2 cellular contexts compared by ENCODE assay signal in the genomic region with DNA sequence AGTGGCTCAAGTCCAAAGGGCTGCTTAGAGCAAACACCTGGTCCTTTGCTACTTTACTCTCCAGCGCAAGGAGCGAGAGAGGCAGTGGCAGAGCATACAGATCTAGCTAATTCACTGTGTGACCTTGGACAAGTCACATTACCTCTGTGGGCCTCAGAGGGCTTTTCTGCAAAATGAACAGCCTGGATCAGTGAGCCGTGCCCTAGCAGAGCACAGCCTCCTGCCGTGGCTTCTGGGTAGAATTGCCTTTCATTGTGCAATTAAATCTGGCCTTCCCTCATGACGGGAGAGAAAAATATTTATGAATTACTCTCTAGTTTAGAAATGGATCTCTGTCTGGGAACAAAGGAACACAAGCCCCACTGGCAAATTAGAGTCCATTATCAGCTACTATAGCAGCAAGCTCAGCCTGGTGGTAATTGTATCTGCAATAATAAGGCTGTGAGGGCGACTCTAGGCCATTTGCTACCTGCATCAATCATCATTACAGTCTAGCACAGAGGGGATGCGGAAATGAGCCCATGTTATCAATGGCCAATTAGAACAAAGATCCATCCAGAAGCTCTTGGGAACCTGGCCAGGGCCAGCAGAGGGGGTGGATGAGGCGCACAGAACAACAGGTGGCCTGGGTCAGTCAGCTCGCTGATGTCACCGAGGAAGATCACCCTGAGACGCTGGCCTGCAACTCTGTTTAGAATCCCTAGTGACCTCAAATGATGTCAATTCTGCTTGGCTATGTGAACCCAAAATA.
TF ChIP-seq lines count a peak whose summit lies in the region.

No MANE protein-coding gene starts in this region.

TF ChIP-seq in GM23338, 12 proteins besides CTCF, POLR2A, EP300 and RAD21:
- TF ChIP-seq ZNF331 (CRISPR knock-in tag; IDR thresholded peaks at IDR 0.05; ENCODE audit: low read depth) (no peak), CREB1 (CRISPR knock-in tag; IDR thresholded peaks at IDR 0.05; ENCODE audit: low read depth) (no peak), NANOG (IDR thresholded peaks at IDR 0.05; ENCODE audit: borderline replicate concordance) (no peak), EZH2 (IDR thresholded peaks at IDR 0.05; ENCODE audit: low read depth, unreplicated experiment) (no peak), JUNB (IDR thresholded peaks at IDR 0.05; ENCODE audit: unreplicated experiment) (no peak), EZH2phosphoT487 (IDR thresholded peaks at IDR 0.05; ENCODE audit: unreplicated experiment) (no peak)
- TF ChIP-seq, protein P1, sequence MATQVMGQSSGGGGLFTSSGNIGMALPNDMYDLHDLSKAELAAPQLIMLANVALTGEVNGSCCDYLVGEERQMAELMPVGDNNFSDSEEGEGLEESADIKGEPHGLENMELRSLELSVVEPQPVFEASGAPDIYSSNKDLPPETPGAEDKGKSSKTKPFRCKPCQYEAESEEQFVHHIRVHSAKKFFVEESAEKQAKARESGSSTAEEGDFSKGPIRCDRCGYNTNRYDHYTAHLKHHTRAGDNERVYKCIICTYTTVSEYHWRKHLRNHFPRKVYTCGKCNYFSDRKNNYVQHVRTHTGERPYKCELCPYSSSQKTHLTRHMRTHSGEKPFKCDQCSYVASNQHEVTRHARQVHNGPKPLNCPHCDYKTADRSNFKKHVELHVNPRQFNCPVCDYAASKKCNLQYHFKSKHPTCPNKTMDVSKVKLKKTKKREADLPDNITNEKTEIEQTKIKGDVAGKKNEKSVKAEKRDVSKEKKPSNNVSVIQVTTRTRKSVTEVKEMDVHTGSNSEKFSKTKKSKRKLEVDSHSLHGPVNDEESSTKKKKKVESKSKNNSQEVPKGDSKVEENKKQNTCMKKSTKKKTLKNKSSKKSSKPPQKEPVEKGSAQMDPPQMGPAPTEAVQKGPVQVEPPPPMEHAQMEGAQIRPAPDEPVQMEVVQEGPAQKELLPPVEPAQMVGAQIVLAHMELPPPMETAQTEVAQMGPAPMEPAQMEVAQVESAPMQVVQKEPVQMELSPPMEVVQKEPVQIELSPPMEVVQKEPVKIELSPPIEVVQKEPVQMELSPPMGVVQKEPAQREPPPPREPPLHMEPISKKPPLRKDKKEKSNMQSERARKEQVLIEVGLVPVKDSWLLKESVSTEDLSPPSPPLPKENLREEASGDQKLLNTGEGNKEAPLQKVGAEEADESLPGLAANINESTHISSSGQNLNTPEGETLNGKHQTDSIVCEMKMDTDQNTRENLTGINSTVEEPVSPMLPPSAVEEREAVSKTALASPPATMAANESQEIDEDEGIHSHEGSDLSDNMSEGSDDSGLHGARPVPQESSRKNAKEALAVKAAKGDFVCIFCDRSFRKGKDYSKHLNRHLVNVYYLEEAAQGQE (IDR thresholded peaks at IDR 0.05; ENCODE audit: unreplicated experiment): no peak
- TF ChIP-seq, protein P2, sequence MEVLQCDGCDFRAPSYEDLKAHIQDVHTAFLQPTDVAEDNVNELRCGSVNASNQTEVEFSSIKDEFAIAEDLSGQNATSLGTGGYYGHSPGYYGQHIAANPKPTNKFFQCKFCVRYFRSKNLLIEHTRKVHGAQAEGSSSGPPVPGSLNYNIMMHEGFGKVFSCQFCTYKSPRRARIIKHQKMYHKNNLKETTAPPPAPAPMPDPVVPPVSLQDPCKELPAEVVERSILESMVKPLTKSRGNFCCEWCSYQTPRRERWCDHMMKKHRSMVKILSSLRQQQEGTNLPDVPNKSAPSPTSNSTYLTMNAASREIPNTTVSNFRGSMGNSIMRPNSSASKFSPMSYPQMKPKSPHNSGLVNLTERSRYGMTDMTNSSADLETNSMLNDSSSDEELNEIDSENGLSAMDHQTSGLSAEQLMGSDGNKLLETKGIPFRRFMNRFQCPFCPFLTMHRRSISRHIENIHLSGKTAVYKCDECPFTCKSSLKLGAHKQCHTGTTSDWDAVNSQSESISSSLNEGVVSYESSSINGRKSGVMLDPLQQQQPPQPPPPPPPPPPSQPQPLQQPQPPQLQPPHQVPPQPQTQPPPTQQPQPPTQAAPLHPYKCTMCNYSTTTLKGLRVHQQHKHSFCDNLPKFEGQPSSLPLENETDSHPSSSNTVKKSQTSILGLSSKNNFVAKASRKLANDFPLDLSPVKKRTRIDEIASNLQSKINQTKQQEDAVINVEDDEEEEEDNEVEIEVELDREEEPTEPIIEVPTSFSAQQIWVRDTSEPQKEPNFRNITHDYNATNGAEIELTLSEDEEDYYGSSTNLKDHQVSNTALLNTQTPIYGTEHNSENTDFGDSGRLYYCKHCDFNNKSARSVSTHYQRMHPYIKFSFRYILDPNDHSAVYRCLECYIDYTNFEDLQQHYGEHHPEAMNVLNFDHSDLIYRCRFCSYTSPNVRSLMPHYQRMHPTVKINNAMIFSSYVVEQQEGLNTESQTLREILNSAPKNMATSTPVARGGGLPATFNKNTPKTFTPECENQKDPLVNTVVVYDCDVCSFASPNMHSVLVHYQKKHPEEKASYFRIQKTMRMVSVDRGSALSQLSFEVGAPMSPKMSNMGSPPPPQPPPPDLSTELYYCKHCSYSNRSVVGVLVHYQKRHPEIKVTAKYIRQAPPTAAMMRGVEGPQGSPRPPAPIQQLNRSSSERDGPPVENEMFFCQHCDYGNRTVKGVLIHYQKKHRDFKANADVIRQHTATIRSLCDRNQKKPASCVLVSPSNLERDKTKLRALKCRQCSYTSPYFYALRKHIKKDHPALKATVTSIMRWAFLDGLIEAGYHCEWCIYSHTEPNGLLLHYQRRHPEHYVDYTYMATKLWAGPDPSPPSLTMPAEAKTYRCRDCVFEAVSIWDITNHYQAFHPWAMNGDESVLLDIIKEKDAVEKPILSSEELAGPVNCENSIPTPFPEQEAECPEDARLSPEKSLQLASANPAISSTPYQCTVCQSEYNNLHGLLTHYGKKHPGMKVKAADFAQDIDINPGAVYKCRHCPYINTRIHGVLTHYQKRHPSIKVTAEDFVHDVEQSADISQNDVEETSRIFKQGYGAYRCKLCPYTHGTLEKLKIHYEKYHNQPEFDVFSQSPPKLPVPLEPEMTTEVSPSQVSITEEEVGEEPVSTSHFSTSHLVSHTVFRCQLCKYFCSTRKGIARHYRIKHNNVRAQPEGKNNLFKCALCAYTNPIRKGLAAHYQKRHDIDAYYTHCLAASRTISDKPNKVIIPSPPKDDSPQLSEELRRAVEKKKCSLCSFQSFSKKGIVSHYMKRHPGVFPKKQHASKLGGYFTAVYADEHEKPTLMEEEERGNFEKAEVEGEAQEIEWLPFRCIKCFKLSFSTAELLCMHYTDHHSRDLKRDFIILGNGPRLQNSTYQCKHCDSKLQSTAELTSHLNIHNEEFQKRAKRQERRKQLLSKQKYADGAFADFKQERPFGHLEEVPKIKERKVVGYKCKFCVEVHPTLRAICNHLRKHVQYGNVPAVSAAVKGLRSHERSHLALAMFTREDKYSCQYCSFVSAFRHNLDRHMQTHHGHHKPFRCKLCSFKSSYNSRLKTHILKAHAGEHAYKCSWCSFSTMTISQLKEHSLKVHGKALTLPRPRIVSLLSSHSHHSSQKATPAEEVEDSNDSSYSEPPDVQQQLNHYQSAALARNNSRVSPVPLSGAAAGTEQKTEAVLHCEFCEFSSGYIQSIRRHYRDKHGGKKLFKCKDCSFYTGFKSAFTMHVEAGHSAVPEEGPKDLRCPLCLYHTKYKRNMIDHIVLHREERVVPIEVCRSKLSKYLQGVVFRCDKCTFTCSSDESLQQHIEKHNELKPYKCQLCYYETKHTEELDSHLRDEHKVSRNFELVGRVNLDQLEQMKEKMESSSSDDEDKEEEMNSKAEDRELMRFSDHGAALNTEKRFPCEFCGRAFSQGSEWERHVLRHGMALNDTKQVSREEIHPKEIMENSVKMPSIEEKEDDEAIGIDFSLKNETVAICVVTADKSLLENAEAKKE (CRISPR knock-in tag; IDR thresholded peaks at IDR 0.05): no peak

TF ChIP-seq in H1, 55 proteins besides CTCF, POLR2A, EP300 and RAD21 (continued from another document):
- TF ChIP-seq MAFK (IDR thresholded peaks at IDR 0.05; ENCODE audit: low read depth, low read length) (no peak), SP4 (IDR thresholded peaks at IDR 0.05; ENCODE audit: low read length) (no peak), HDAC2 (IDR thresholded peaks at IDR 0.05; ENCODE audit: borderline replicate concordance in 1 of 2, low read depth in 2 of 2, low read length in 2 of 2) (no peak), SIN3A (conservative IDR thresholded peaks at IDR 0.05 in 1 of 2, IDR thresholded peaks at IDR 0.05 in 1 of 2; ENCODE audit: low read depth in 1 of 2, low read length in 2 of 2) (no peak), BRCA1 (IDR thresholded peaks at IDR 0.05; ENCODE audit: low read depth, low read length) (no peak), SIX5 (IDR thresholded peaks at IDR 0.05; ENCODE audit: low read depth, low read length) (no peak), TCF12 (IDR thresholded peaks at IDR 0.05; ENCODE audit: low read depth, low read length) (no peak), NANOG (IDR thresholded peaks at IDR 0.05; ENCODE audit: insufficient read depth, low read depth, low read length, poor library complexity, severe bottlenecking) (no peak), RFX5 (IDR thresholded peaks at IDR 0.05; ENCODE audit: borderline replicate concordance, low read depth, low read length) (no peak), RBBP5 (IDR thresholded peaks at IDR 0.05; ENCODE audit: borderline replicate concordance, low read depth, low read length) (no peak), POLR2AphosphoS5 (IDR thresholded peaks at IDR 0.05; ENCODE audit: low read depth, low read length) (no peak), POU5F1 (IDR thresholded peaks at IDR 0.05; ENCODE audit: low read depth, low read length) (no peak), PHF8 (conservative IDR thresholded peaks at IDR 0.05; ENCODE audit: low read depth, low read length) (no peak), KDM1A (IDR thresholded peaks at IDR 0.05; ENCODE audit: borderline replicate concordance, low read length) (no peak), ASH2L (IDR thresholded peaks at IDR 0.05; ENCODE audit: low read length) (no peak), TAF1 (IDR thresholded peaks at IDR 0.05; ENCODE audit: low read depth, low read length) (no peak)
- TF ChIP-seq, protein P3, sequence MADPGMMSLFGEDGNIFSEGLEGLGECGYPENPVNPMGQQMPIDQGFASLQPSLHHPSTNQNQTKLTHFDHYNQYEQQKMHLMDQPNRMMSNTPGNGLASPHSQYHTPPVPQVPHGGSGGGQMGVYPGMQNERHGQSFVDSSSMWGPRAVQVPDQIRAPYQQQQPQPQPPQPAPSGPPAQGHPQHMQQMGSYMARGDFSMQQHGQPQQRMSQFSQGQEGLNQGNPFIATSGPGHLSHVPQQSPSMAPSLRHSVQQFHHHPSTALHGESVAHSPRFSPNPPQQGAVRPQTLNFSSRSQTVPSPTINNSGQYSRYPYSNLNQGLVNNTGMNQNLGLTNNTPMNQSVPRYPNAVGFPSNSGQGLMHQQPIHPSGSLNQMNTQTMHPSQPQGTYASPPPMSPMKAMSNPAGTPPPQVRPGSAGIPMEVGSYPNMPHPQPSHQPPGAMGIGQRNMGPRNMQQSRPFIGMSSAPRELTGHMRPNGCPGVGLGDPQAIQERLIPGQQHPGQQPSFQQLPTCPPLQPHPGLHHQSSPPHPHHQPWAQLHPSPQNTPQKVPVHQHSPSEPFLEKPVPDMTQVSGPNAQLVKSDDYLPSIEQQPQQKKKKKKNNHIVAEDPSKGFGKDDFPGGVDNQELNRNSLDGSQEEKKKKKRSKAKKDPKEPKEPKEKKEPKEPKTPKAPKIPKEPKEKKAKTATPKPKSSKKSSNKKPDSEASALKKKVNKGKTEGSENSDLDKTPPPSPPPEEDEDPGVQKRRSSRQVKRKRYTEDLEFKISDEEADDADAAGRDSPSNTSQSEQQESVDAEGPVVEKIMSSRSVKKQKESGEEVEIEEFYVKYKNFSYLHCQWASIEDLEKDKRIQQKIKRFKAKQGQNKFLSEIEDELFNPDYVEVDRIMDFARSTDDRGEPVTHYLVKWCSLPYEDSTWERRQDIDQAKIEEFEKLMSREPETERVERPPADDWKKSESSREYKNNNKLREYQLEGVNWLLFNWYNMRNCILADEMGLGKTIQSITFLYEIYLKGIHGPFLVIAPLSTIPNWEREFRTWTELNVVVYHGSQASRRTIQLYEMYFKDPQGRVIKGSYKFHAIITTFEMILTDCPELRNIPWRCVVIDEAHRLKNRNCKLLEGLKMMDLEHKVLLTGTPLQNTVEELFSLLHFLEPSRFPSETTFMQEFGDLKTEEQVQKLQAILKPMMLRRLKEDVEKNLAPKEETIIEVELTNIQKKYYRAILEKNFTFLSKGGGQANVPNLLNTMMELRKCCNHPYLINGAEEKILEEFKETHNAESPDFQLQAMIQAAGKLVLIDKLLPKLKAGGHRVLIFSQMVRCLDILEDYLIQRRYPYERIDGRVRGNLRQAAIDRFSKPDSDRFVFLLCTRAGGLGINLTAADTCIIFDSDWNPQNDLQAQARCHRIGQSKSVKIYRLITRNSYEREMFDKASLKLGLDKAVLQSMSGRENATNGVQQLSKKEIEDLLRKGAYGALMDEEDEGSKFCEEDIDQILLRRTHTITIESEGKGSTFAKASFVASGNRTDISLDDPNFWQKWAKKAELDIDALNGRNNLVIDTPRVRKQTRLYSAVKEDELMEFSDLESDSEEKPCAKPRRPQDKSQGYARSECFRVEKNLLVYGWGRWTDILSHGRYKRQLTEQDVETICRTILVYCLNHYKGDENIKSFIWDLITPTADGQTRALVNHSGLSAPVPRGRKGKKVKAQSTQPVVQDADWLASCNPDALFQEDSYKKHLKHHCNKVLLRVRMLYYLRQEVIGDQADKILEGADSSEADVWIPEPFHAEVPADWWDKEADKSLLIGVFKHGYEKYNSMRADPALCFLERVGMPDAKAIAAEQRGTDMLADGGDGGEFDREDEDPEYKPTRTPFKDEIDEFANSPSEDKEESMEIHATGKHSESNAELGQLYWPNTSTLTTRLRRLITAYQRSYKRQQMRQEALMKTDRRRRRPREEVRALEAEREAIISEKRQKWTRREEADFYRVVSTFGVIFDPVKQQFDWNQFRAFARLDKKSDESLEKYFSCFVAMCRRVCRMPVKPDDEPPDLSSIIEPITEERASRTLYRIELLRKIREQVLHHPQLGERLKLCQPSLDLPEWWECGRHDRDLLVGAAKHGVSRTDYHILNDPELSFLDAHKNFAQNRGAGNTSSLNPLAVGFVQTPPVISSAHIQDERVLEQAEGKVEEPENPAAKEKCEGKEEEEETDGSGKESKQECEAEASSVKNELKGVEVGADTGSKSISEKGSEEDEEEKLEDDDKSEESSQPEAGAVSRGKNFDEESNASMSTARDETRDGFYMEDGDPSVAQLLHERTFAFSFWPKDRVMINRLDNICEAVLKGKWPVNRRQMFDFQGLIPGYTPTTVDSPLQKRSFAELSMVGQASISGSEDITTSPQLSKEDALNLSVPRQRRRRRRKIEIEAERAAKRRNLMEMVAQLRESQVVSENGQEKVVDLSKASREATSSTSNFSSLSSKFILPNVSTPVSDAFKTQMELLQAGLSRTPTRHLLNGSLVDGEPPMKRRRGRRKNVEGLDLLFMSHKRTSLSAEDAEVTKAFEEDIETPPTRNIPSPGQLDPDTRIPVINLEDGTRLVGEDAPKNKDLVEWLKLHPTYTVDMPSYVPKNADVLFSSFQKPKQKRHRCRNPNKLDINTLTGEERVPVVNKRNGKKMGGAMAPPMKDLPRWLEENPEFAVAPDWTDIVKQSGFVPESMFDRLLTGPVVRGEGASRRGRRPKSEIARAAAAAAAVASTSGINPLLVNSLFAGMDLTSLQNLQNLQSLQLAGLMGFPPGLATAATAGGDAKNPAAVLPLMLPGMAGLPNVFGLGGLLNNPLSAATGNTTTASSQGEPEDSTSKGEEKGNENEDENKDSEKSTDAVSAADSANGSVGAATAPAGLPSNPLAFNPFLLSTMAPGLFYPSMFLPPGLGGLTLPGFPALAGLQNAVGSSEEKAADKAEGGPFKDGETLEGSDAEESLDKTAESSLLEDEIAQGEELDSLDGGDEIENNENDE (IDR thresholded peaks at IDR 0.05; ENCODE audit: insufficient replicate concordance, low read length): no peak
- TF ChIP-seq, protein P4, sequence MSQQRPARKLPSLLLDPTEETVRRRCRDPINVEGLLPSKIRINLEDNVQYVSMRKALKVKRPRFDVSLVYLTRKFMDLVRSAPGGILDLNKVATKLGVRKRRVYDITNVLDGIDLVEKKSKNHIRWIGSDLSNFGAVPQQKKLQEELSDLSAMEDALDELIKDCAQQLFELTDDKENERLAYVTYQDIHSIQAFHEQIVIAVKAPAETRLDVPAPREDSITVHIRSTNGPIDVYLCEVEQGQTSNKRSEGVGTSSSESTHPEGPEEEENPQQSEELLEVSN (IDR thresholded peaks at IDR 0.05): no peak
